Comparison of ENCODE assay signal across 13 cellular contexts in the genomic region with DNA sequence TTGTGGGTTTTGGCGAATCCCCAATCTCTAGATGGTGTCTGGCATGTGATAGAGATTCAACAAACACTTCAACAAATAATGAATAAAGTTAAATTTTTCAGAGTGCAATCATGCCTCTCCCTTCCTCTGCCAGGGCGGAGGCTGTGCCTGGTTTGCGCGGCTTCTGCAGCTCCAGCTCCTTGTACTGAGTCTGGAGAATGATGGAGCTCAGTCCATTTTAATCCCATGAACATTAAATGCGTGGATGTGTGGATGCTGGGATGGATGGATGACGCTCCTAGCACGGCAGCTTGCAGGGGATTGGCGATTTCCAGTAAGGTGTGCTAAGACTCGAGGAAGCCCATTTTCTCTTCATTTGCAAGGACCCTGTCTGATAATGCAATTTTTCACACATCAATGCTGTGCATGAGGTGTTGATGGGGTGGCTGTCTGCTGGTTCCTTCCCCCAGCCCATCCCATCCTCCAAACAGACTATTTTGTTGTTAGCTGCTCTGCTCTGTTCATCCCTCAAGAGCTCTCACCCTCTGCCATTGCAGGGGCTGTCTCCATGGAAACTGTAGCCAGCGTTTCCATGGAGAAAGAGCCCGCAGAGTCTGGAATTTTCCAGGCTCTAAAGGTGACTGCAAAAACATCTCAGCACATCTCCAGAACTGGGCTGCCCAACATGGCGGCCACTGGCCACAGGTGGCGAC.
"Had no signal": no experiment of that assay in that cellular context is flagged by ENCODE, and none has a peak within 500 bp of the region (broad histone marks: within the 10 kb centered on the region; RNA-seq: fewer than 3 reads in every experiment).

No MANE protein-coding gene starts in this region.

- H3K27ac ChIP-seq: ascending aorta, gastroesophageal sphincter, left ventricle myocardium inferior, prostate gland, testis, upper lobe of left lung had no signal

- ATAC-seq: gastroesophageal sphincter; naive thymus-derived CD8-positive, alpha-beta T cell; sciatic nerve had no signal

- DNase-seq: activated B cell treated with CpG ODN at 0.5 μM for 24 hours; activated CD4-positive, alpha-beta T cell treated with anti-CD3 and anti-CD28 coated beads, Interleukin-2, amount 10 ng/mL, durations not matched to agents 24 days and 14 days; activated CD8-positive, alpha-beta memory T cell treated with anti-CD3 and anti-CD28 coated beads, Interleukin-2, amount 50 U/mL, for 48 hours; activated naive CD8-positive, alpha-beta T cell treated with anti-CD3 and anti-CD28 coated beads for 36 hours; endodermal cell; left ventricle myocardium inferior; naive thymus-derived CD8-positive, alpha-beta T cell; testis; upper lobe of left lung had no signal
